Comparison of ENCODE assay signal across 8 cellular contexts in the genomic region with DNA sequence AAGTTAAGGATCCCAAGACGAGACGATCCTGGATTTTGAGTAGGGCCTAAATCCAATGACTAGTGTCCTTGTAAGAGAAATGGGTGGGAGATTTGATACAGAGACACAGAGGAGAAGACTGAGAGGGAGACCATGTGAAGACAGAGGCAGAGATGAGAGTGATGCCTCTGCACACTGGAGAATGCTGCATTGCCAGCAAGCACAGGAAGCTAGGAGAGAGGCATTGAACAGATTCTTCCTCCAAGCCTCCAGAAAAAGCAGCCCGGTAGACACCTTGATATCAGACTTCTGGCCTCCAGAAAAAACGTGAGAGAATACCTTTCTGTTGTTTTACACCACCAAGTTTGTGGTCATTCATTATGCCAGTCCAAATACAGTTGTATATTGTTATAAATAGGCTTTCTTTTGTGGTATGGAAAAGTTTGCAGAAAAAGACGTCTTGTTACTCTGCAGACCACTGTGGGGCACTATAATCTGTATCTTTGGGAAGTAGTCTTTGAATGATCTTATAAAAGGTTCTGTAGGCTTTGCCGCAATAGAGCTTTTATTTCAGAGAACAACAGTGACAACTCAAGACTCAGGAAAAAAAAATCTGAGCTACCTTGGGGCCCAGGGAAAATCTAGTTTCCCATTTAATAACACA. TPM values are rescaled to one million over a fixed set of nuclear protein-coding genes. Genes with fewer than 3 reads are reported as not detected.
DNase-seq lines count a peak whose midpoint lies in the region; ATAC-seq and TF ChIP-seq lines count a peak whose summit lies in the region.

No MANE protein-coding gene starts in this region.

- no peaks in the 10 kb centered on the region for H3K9me3 Mint-ChIP-seq in type B pancreatic cell

- intact Hi-C loops in left ventricle myocardium superior (cut with micrococcal nuclease) = loop anchor here (10.0 kb wide), 1 partner anchor 285 kb away; no protein-coding TSS in a partner anchor

- H3K4me1 Mint-ChIP-seq in type B pancreatic cell (ENCODE audit: unreplicated experiment) = peaks cover 6% of the 10 kb centered on the region

- no peaks in the 10 kb centered on the region for H3K27me3 Mint-ChIP-seq in type B pancreatic cell

- ATAC-seq in left ventricle myocardium superior = peak; percentile 43

- peak; percentile 23 for TF ChIP-seq CTCF in GM13976 (IDR thresholded peaks at IDR 0.05; ENCODE audit: borderline replicate concordance, control extremely low read depth, extremely low read depth, insufficient read depth, missing control alignments)
- TF ChIP-seq CTCF in type B pancreatic cell (conservative IDR thresholded peaks at IDR 0.05) = peak; percentile 64

- no peaks in the 10 kb centered on the region for H3K36me3 Mint-ChIP-seq in type B pancreatic cell

- H3K4me3 Mint-ChIP-seq in type B pancreatic cell = no peak overlapping the region

- H3K27ac Mint-ChIP-seq in type B pancreatic cell = no peak overlapping the region

- peak; percentile 3 for DNase-seq in A172 (ENCODE audit: low spot score)
- DNase-seq in GM13976 (ENCODE audit: low spot score) = no peak
- peak; percentile 77 for DNase-seq in SK-MEL-5 (ENCODE audit: low read depth, low spot score)
- no peak for DNase-seq in left ventricle myocardium superior
- DNase-seq in type B pancreatic cell (ENCODE audit: extremely low spot score, unreplicated experiment) = no peak
- no peak for DNase-seq in T-helper 1 cell
- no peak for DNase-seq in occipital lobe (lab: John Stamatoyannopoulos, UW)
- DNase-seq in stimulated activated CD4-positive, alpha-beta T cell treated with anti-CD3 and anti-CD28 coated beads, Interleukin-4, amount 100 ng/mL, for 4 hours = no peak

- in situ Hi-C loops in GM13976 (cut with MboI; ENCODE audit: low sequenced_read_pairs, unreplicated experiment) = loop anchor here (10.0 kb wide), 1 partner anchor 275 kb away; no protein-coding TSS in a partner anchor
- in situ Hi-C loops in SK-MEL-5 (cut with HindIII; ENCODE audit: low pct_unique_long_range_greater_than_20kb, low sequenced_read_pairs) = no loop called here

RNA-seq across cellular contexts. Expression of gene RFC3, which starts 17.9 kb away (rescaled TPM):
- total RNA-seq in A172 (2014; rRNA removed; shearing (Covaris generic)) = 58.9 and 69.3 TPM in 2 replicates
- 44.3 and 44.4 TPM in 2 replicates for total RNA-seq in SK-MEL-5 (2014; rRNA removed; shearing (Covaris generic))
- 60.2 and 72.9 TPM in 2 replicates for polyA plus RNA-seq in SK-MEL-5 (2015; cell fraction: cytosol; rRNA removed)
- polyA plus RNA-seq in SK-MEL-5 (2015; cell fraction: nucleus; rRNA removed) = 84.1 and 87.8 TPM in 2 replicates
- total RNA-seq in left ventricle myocardium superior = 5.5 TPM
- 16.7 and 30.0 TPM in 2 replicates for total RNA-seq in type B pancreatic cell (ENCODE audit: low replicate concordance)
- total RNA-seq in occipital lobe = 21.5 TPM

Comparison
In these comparisons a context has a peak if more than half of its experiments do, and no peak if none do; other contexts are left out.
1. DNase-seq: peak in A172 (single experiment) and SK-MEL-5 (single experiment); none in GM13976 (single experiment), left ventricle myocardium superior (single experiment), type B pancreatic cell (single experiment), T-helper 1 cell (0 of 5), occipital lobe (single experiment) and stimulated activated CD4-positive, alpha-beta T cell treated with anti-CD3 and anti-CD28 coated beads, Interleukin-4, amount 100 ng/mL, for 4 hours (0 of 2).